Comparison of ENCODE assay signal across 11 cellular contexts in the genomic region with DNA sequence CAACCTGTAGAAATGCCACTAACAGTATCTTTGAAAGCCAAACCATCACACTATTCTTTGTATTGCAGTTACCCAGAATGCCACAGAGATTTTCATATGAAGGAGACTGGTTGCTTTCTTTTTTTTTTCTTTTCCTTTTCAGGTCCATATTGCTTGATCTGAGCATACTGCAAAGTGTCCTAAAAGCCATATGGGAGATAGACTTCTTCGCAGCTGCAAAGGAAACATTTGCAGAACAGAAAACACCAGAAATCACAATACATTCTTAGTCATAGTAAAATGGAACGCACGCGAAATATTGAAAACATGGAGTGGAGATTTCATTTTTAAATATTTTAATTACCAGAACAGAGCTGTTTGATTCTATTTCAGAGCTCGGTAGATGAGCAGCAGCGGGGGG.
DNase-seq lines count a peak whose midpoint lies in the region; ATAC-seq and TF ChIP-seq lines count a peak whose summit lies in the region.
"Had no signal": no experiment of that assay in that cellular context is flagged by ENCODE, and none has a peak within 500 bp of the region (broad histone marks: within the 10 kb centered on the region; RNA-seq: fewer than 3 reads in every experiment).

No MANE protein-coding gene starts in this region.

- TF ChIP-seq CTCF in choroid plexus epithelial cell (conservative IDR thresholded peaks at IDR 0.05; ENCODE audit: low read depth, low read length) = no peak
- TF ChIP-seq CTCF in upper lobe of right lung (IDR thresholded peaks at IDR 0.05) = no peak

- peak; percentile 27 for DNase-seq in NCI-H510A treated with DMSO at 0.1 percent for 48 hours (lab: John Stamatoyannopoulos, UW)
- DNase-seq in NCI-H510A (lab: John Stamatoyannopoulos, UW) = no peak
- peak; percentile 45 for DNase-seq in choroid plexus epithelial cell (ENCODE audit: low read depth)
- peak; percentile 28 for DNase-seq in myocyte (ENCODE audit: low read depth)
- DNase-seq in upper lobe of right lung = no peak
- no peak for DNase-seq in NCI-H2081 (lab: John Stamatoyannopoulos, UW)
- DNase-seq in HT-29 (ENCODE audit: low spot score) = no peak
- DNase-seq: ACHN, right lobe of liver had no signal

- H3K9me3 ChIP-seq in upper lobe of right lung = no peaks in the 10 kb centered on the region
- H3K9me3 ChIP-seq: right lobe of liver had no signal

- H3K36me3 ChIP-seq in upper lobe of right lung = no peaks in the 10 kb centered on the region
- H3K36me3 ChIP-seq: right lobe of liver had no signal

- peak overlapping the region; percentile 45 for H3K4me3 ChIP-seq in choroid plexus epithelial cell (ENCODE audit: low read depth, low read length)
- H3K4me3 ChIP-seq in upper lobe of right lung = peak overlapping the region; percentile 8
- H3K4me3 ChIP-seq: right lobe of liver had no signal

- peak overlapping the region; percentile 67 for H3K27ac ChIP-seq in upper lobe of right lung
- H3K27ac ChIP-seq: epithelial cell of prostate, right lobe of liver had no signal

- no peaks in the 10 kb centered on the region for H3K27me3 ChIP-seq in upper lobe of right lung
- H3K27me3 ChIP-seq: right lobe of liver had no signal

- peaks cover 18% of the 10 kb centered on the region for H3K4me1 ChIP-seq in upper lobe of right lung

- ATAC-seq in upper lobe of right lung = no peak
- no peak for ATAC-seq in GM21786 (IDR thresholded peaks at IDR 0.05; ENCODE audit: unreplicated experiment)
- ATAC-seq: right lobe of liver had no signal

- intact Hi-C loops in upper lobe of right lung (cut with DNase I) = no loop called here

Comparison
In these comparisons a context has a peak if more than half of its experiments do, and no peak if none do; other contexts are left out.
1. DNase-seq: peak in NCI-H510A treated with DMSO at 0.1 percent for 48 hours (single experiment), choroid plexus epithelial cell (single experiment) and myocyte (single experiment); none in NCI-H510A (single experiment), upper lobe of right lung (single experiment), NCI-H2081 (0 of 2) and HT-29 (single experiment).